In genomic region chr1:53195913-53196484, GRCh38 we compare ENCODE assay signal across 9 cellular contexts. TPM values are rescaled to one million over a fixed set of nuclear protein-coding genes. Genes with fewer than 3 reads are reported as not detected.
DNase-seq lines count a peak whose midpoint lies in the region; ATAC-seq, FAIRE-seq and TF ChIP-seq lines count a peak whose summit lies in the region.
"Had no signal": no experiment of that assay in that cellular context is flagged by ENCODE, and none has a peak within 500 bp of the region (broad histone marks: within the 10 kb centered on the region; RNA-seq: fewer than 3 reads in every experiment).

No MANE protein-coding gene starts in this region.

- DNase-seq in GM13977 (ENCODE audit: low spot score) (peak; percentile 34), WTC11 (ENCODE audit: low spot score) (no peak), left ventricle myocardium inferior (no peak), small intestine (peak; percentile 43), NCI-H1417 treated with DMSO at 0.1 percent for 48 hours (lab: John Stamatoyannopoulos, UW) (no peak), NCI-H524 treated with DMSO at 0.1 percent for 48 hours (lab: John Stamatoyannopoulos, UW) (no peak), putamen (ENCODE audit: low spot score) (no peak)

- H3K4me1 Mint-ChIP-seq in WTC11, result peaks cover 20% of the 10 kb centered on the region

- CTCF ChIA-PET in WTC11 (lab: Charles Lee), result interaction anchor here (1.0 to 2.4 kb wide), 5 partner anchors 10 to 291 kb away, joined by 3 to 13 read pairs (median 4); no protein-coding TSS in a partner anchor

- WGBS in small intestine, 3 donors, result 37 to 46% (median 43%) methylated on average over 11 of the region's 11 CpGs

- intact Hi-C loops in left ventricle myocardium inferior (cut with micrococcal nuclease), result no loop called here

- no peak for FAIRE-seq in small intestine (lab: Jason Lieb, UNC)

- H3K4me1 ChIP-seq in left ventricle myocardium inferior (peaks cover 55% of the 10 kb centered on the region), small intestine (ENCODE audit: control insufficient read depth in 2 of 2, insufficient read depth in 1 of 2, low read depth in 1 of 2, low read length in 1 of 2) (peaks cover 3 to 10% of the 10 kb centered on the region in 2 donors)

- peak overlapping the region; percentile 86; the same call in 1 of the 2 replicates for H3K27ac Mint-ChIP-seq in WTC11

- no peaks in the 10 kb centered on the region for H3K9me3 Mint-ChIP-seq in WTC11

- in situ Hi-C loops in GM13977 (cut with MboI; ENCODE audit: low pct_unique_long_range_greater_than_20kb, low sequenced_read_pairs, unreplicated experiment), result no loop called here

- H3K4me3 ChIP-seq in left ventricle myocardium inferior (peak overlapping the region; percentile 87), small intestine (ENCODE audit: low read depth in 1 of 2, low read length in 2 of 2) (peak overlapping the region in 1 of 2 donors; percentile 94)

- H3K27ac ChIP-seq in left ventricle myocardium inferior (replicated peaks) (peak overlapping the region; percentile 98), small intestine (ENCODE audit: low read depth in 1 of 2, low read length in 1 of 2) (peak overlapping the region; percentile 22 to 100)

- H3K36me3 ChIP-seq in left ventricle myocardium inferior, result peaks cover 2% of the 10 kb centered on the region
- no peaks in the 10 kb centered on the region for H3K36me3 ChIP-seq in small intestine (ENCODE audit: control insufficient read depth in 2 of 2, insufficient read depth in 2 of 2, low read length in 2 of 2)

- TF ChIP-seq CTCF in GM13977 (IDR thresholded peaks at IDR 0.05; ENCODE audit: extremely low read depth, insufficient read depth, missing control alignments) (no peak), WTC11 (IDR thresholded peaks at IDR 0.05) (no peak), left ventricle myocardium inferior (IDR thresholded peaks at IDR 0.05; ENCODE audit: borderline replicate concordance) (no peak)

- H3K27me3 ChIP-seq in left ventricle myocardium inferior (ENCODE audit: low read depth), result no peaks in the 10 kb centered on the region
- H3K27me3 ChIP-seq in small intestine (ENCODE audit: control insufficient read depth in 2 of 2, insufficient read depth in 2 of 2, low read length in 2 of 2), result no peaks in the 10 kb centered on the region

- H3K9me3 ChIP-seq in left ventricle myocardium inferior (replicated peaks) (no peaks in the 10 kb centered on the region), small intestine (ENCODE audit: control insufficient read depth, low read depth) (no peaks in the 10 kb centered on the region)

- ATAC-seq in HG02678 (IDR thresholded peaks at IDR 0.05; ENCODE audit: unreplicated experiment), result peak; percentile 15
- ATAC-seq in WTC11, result no peak

- peak overlapping the region; percentile 93 for H3K4me3 Mint-ChIP-seq in WTC11

- POLR2A ChIA-PET in WTC11 (lab: Charles Lee), result no interaction called here

- peaks cover 4% of the 10 kb centered on the region; the same call in 1 of the 2 replicates for H3K36me3 Mint-ChIP-seq in WTC11

- peaks cover 23% of the 10 kb centered on the region for H3K27me3 Mint-ChIP-seq in WTC11 (ENCODE audit: low read depth)

TF ChIP-seq in WTC11, 78 proteins besides CTCF, POLR2A, EP300 and RAD21 (continues in another document):
- TF ChIP-seq ATF6 (CRISPR knock-in tag; IDR thresholded peaks at IDR 0.05) (no peak), ZBTB21 (CRISPR knock-in tag; IDR thresholded peaks at IDR 0.05; ENCODE audit: borderline replicate concordance) (no peak), STAT6 (CRISPR knock-in tag; conservative IDR thresholded peaks at IDR 0.05; ENCODE audit: low read depth) (no peak), ARID4B (CRISPR knock-in tag; IDR thresholded peaks at IDR 0.05; ENCODE audit: borderline replicate concordance) (no peak), GTF2I (CRISPR knock-in tag; conservative IDR thresholded peaks at IDR 0.05) (no peak), ETV6 (CRISPR knock-in tag; IDR thresholded peaks at IDR 0.05) (no peak), ZBTB43 (CRISPR knock-in tag; IDR thresholded peaks at IDR 0.05) (no peak), MAX (CRISPR knock-in tag; IDR thresholded peaks at IDR 0.05) (no peak)

RNA-seq across cellular contexts. Expression of gene CPT2, which starts 0.6 kb away (rescaled TPM):
- total RNA-seq in WTC11 (2021), result 30.3 to 33.7 TPM (median 31.8 TPM) in 3 replicates
- 31.7 TPM for total RNA-seq in left ventricle myocardium inferior
- polyA plus RNA-seq in small intestine, result 10 to 100 TPM; 28.1 to 35.8 (median 34.9) TPM

RNA-seq across cellular contexts. Expression of gene CZIB, which starts 24.4 kb away (rescaled TPM):
- total RNA-seq in WTC11 (2021), result 41.6 to 48.6 TPM (median 47.6 TPM) in 3 replicates
- total RNA-seq in left ventricle myocardium inferior, result 61.1 TPM
- 10 to 100 TPM; 40.0 to 53.9 (median 45.4) TPM for polyA plus RNA-seq in small intestine

RNA-seq across cellular contexts. Expression of gene MAGOH, which starts 42.3 kb away (rescaled TPM):
- total RNA-seq in WTC11 (2021) (57.8 to 58.4 TPM (median 57.9 TPM) in 3 replicates), left ventricle myocardium inferior (29.5 TPM)
- 100 to 1,000 TPM in 1 of 3 donors, 10 to 100 TPM in 2; 72.7 to 116 (median 97.7) TPM for polyA plus RNA-seq in small intestine

RNA-seq across cellular contexts. Expression of gene SLC1A7, which starts 53.6 kb away (rescaled TPM):
- 0.07 to 0.14 TPM in 2 of 3 replicates, not detected in the other for total RNA-seq in WTC11 (2021)
- total RNA-seq in left ventricle myocardium inferior, result 0.44 TPM
- 1 to 10 TPM in 2 of 3 donors, under 1 TPM in 1; 0.73 to 9.2 (median 8.6) TPM for polyA plus RNA-seq in small intestine
- total RNA-seq: T-helper 2 cell treated with Interferon-gamma antibody and Interleukin-4, amounts not matched to agents 100 ng/mL and 5 ng/mL, for 36 hours had no signal

Comparison
In these comparisons a context has a peak if more than half of its experiments do, and no peak if none do; other contexts are left out.
1. DNase-seq: peak in GM13977 (single experiment) and small intestine (single experiment); none in WTC11 (single experiment), left ventricle myocardium inferior (single experiment), NCI-H1417 treated with DMSO at 0.1 percent for 48 hours (single experiment), NCI-H524 treated with DMSO at 0.1 percent for 48 hours (single experiment) and putamen (single experiment).